In genomic region chr10:34305189-34305588, GRCh38 we compare ENCODE assay signal across 9 cellular contexts.
DNase-seq lines count a peak whose midpoint lies in the region; ATAC-seq and TF ChIP-seq lines count a peak whose summit lies in the region.
"Had no signal": no experiment of that assay in that cellular context is flagged by ENCODE, and none has a peak within 500 bp of the region (broad histone marks: within the 10 kb centered on the region; RNA-seq: fewer than 3 reads in every experiment).

No MANE protein-coding gene starts in this region.

- no peak overlapping the region for H3K27ac Mint-ChIP-seq in Calu3 (ENCODE audit: unreplicated experiment)
- H3K27ac Mint-ChIP-seq in CD4-positive, alpha-beta T cell, result no peak overlapping the region
- H3K27ac Mint-ChIP-seq in activated naive CD4-positive, alpha-beta T cell treated with anti-CD3 and anti-CD28 coated beads, Interleukin-2, amount 10 ng/mL, durations not matched to agents 7 days and 5 days, result no peak overlapping the region

- TF ChIP-seq EP300 in tibial nerve (IDR thresholded peaks at IDR 0.05), result no peak

- no TSS peak for BruUV-seq in Calu3 (replicated peaks; lab: Mats Ljungman, UMichigan)

- CTCF ChIA-PET in Calu3 (lab: Charles Lee), result no interaction called here
- CTCF ChIA-PET in CD4-positive, alpha-beta T cell (lab: Charles Lee), result no interaction called here
- CTCF ChIA-PET in activated naive CD4-positive, alpha-beta T cell treated with anti-CD3 and anti-CD28 coated beads, Interleukin-2, amount 10 ng/mL, durations not matched to agents 7 days and 5 days (lab: Charles Lee), result no interaction called here

- H3K9me2 ChIP-seq in Karpas-422 (replicated peaks; ENCODE audit: insufficient read depth, low read length), result no peaks in the 10 kb centered on the region

- H3K36me3 Mint-ChIP-seq in Calu3 (ENCODE audit: insufficient read depth, unreplicated experiment), result peaks cover 4% of the 10 kb centered on the region
- no peaks in the 10 kb centered on the region for H3K36me3 Mint-ChIP-seq in CD4-positive, alpha-beta T cell (ENCODE audit: low read depth)
- H3K36me3 Mint-ChIP-seq in activated naive CD4-positive, alpha-beta T cell treated with anti-CD3 and anti-CD28 coated beads, Interleukin-2, amount 10 ng/mL, durations not matched to agents 7 days and 5 days, result no peaks in the 10 kb centered on the region

- TF ChIP-seq CTCF in Calu3 (IDR thresholded peaks at IDR 0.05; ENCODE audit: unreplicated experiment) (no peak), fibroblast of villous mesenchyme (IDR thresholded peaks at IDR 0.05; ENCODE audit: insufficient read depth, low read depth, low read length) (peak; percentile 39), tibial nerve (IDR thresholded peaks at IDR 0.05) (no peak), left ventricle myocardium inferior (IDR thresholded peaks at IDR 0.05; ENCODE audit: borderline replicate concordance) (no peak)
- TF ChIP-seq CTCF in CD4-positive, alpha-beta T cell (IDR thresholded peaks at IDR 0.05), result no peak

- H3K4me1 ChIP-seq in Karpas-422 (ENCODE audit: low read length), result no peaks in the 10 kb centered on the region
- H3K4me1 ChIP-seq in tibial nerve, result no peaks in the 10 kb centered on the region
- H3K4me1 ChIP-seq in left ventricle myocardium inferior, result no peaks in the 10 kb centered on the region

- H3K9me3 ChIP-seq in Karpas-422 (ENCODE audit: low read length), result no peaks in the 10 kb centered on the region
- H3K9me3 ChIP-seq in tibial nerve, result no peaks in the 10 kb centered on the region
- no peaks in the 10 kb centered on the region for H3K9me3 ChIP-seq in CD4-positive, alpha-beta T cell (ENCODE audit: control insufficient read depth, low read length)
- no peaks in the 10 kb centered on the region for H3K9me3 ChIP-seq in left ventricle myocardium inferior (replicated peaks)

- no peak overlapping the region for H3K4me3 Mint-ChIP-seq in Calu3 (ENCODE audit: low read depth, unreplicated experiment)
- H3K4me3 Mint-ChIP-seq in CD4-positive, alpha-beta T cell, result no peak overlapping the region
- H3K4me3 Mint-ChIP-seq in activated naive CD4-positive, alpha-beta T cell treated with anti-CD3 and anti-CD28 coated beads, Interleukin-2, amount 10 ng/mL, durations not matched to agents 7 days and 5 days, result no peak overlapping the region

- H4K20me1 ChIP-seq in Karpas-422 (ENCODE audit: insufficient read depth, low read depth, low read length), result no peaks in the 10 kb centered on the region

- peak; percentile 93 for ATAC-seq in GM19455 (IDR thresholded peaks at IDR 0.05; ENCODE audit: unreplicated experiment)
- ATAC-seq in CD4-positive, alpha-beta T cell (ENCODE audit: poor library complexity), result no peak

- no peak overlapping the region for H3K9ac ChIP-seq in Karpas-422 (ENCODE audit: low read length)

- no peaks in the 10 kb centered on the region for H3K27me3 Mint-ChIP-seq in Calu3 (ENCODE audit: unreplicated experiment)
- no peaks in the 10 kb centered on the region for H3K27me3 Mint-ChIP-seq in CD4-positive, alpha-beta T cell
- no peaks in the 10 kb centered on the region for H3K27me3 Mint-ChIP-seq in activated naive CD4-positive, alpha-beta T cell treated with anti-CD3 and anti-CD28 coated beads, Interleukin-2, amount 10 ng/mL, durations not matched to agents 7 days and 5 days

- no peaks in the 10 kb centered on the region for H3K27me3 ChIP-seq in Karpas-422 (ENCODE audit: low read length)
- no peaks in the 10 kb centered on the region for H3K27me3 ChIP-seq in tibial nerve
- H3K27me3 ChIP-seq in CD4-positive, alpha-beta T cell (ENCODE audit: control insufficient read depth, insufficient read depth, low read length), result no peaks in the 10 kb centered on the region
- H3K27me3 ChIP-seq in left ventricle myocardium inferior (ENCODE audit: low read depth), result no peaks in the 10 kb centered on the region

- intact Hi-C loops in Calu3 (cut with micrococcal nuclease; ENCODE audit: unreplicated experiment), result no loop called here
- intact Hi-C loops in CD4-positive, alpha-beta T cell (cut with DNase I, micrococcal nuclease), result no loop called here
- intact Hi-C loops in left ventricle myocardium inferior (cut with micrococcal nuclease), result no loop called here

- no peaks in the 10 kb centered on the region for H3K79me2 ChIP-seq in Karpas-422 (ENCODE audit: low read length)

- H2AFZ ChIP-seq in Karpas-422 (ENCODE audit: low read length), result no peak overlapping the region

- H3K4me1 Mint-ChIP-seq in Calu3 (ENCODE audit: low read depth, unreplicated experiment), result no peaks in the 10 kb centered on the region
- H3K4me1 Mint-ChIP-seq in CD4-positive, alpha-beta T cell (ENCODE audit: low read depth), result no peaks in the 10 kb centered on the region
- H3K4me1 Mint-ChIP-seq in activated naive CD4-positive, alpha-beta T cell treated with anti-CD3 and anti-CD28 coated beads, Interleukin-2, amount 10 ng/mL, durations not matched to agents 7 days and 5 days, result no peaks in the 10 kb centered on the region

- H3K9me3 Mint-ChIP-seq in Calu3 (ENCODE audit: low read depth, unreplicated experiment), result no peaks in the 10 kb centered on the region
- no peaks in the 10 kb centered on the region for H3K9me3 Mint-ChIP-seq in CD4-positive, alpha-beta T cell
- H3K9me3 Mint-ChIP-seq in activated naive CD4-positive, alpha-beta T cell treated with anti-CD3 and anti-CD28 coated beads, Interleukin-2, amount 10 ng/mL, durations not matched to agents 7 days and 5 days, result no peaks in the 10 kb centered on the region

- no peak overlapping the region for H3K27ac ChIP-seq in Karpas-422 (ENCODE audit: low read length)
- H3K27ac ChIP-seq in tibial nerve, result no peak overlapping the region
- H3K27ac ChIP-seq in CD4-positive, alpha-beta T cell (ENCODE audit: low read depth, low read length), result no peak overlapping the region
- no peak overlapping the region for H3K27ac ChIP-seq in left ventricle myocardium inferior (replicated peaks)

- POLR2A ChIA-PET in CD4-positive, alpha-beta T cell (lab: Charles Lee), result no interaction called here

- H3K36me3 ChIP-seq in Karpas-422 (ENCODE audit: insufficient read depth, low read length), result no peaks in the 10 kb centered on the region
- peaks cover 0 to 21% (median 0%) of the 10 kb centered on the region in 3 donors for H3K36me3 ChIP-seq in tibial nerve
- no peaks in the 10 kb centered on the region for H3K36me3 ChIP-seq in left ventricle myocardium inferior

- TF ChIP-seq POLR2A in tibial nerve (IDR thresholded peaks at IDR 0.05), result no peak

- H3K4me3 ChIP-seq in Karpas-422 (ENCODE audit: low read length) (no peak overlapping the region), fibroblast of villous mesenchyme (ENCODE audit: low read depth, low read length) (no peak overlapping the region), tibial nerve (no peak overlapping the region), left ventricle myocardium inferior (no peak overlapping the region)

- peak; percentile 67 for DNase-seq in Calu3
- peak; percentile 62 for DNase-seq in Karpas-422
- DNase-seq in fibroblast of villous mesenchyme (ENCODE audit: low read depth), result peak; percentile 83
- DNase-seq in tibial nerve (ENCODE audit: low spot score in 2 of 2), result no peak
- no peak for DNase-seq in CD4-positive, alpha-beta T cell
- no peak for DNase-seq in left ventricle myocardium inferior
- no peak for DNase-seq in activated naive CD4-positive, alpha-beta T cell treated with anti-CD3 and anti-CD28 coated beads, Interleukin-2, amount 10 ng/mL, durations not matched to agents 7 days and 5 days
- DNase-seq: activated effector memory CD4-positive, alpha-beta T cell treated with anti-CD3 and anti-CD28 coated beads, Interleukin-2, amount 50 U/mL, for 16 hours had no signal

- H3K4me2 ChIP-seq in Karpas-422 (ENCODE audit: low read depth, low read length, poor library complexity, severe bottlenecking), result no peak overlapping the region

- 74 to 88% methylated on average over 6 of the region's 6 CpGs for WGBS in tibial nerve, 2 donors

Comparison
In these comparisons a context has a peak if more than half of its experiments do, and no peak if none do; other contexts are left out.
1. DNase-seq: peak in Calu3 (single experiment), Karpas-422 (single experiment) and fibroblast of villous mesenchyme (single experiment); none in tibial nerve (0 of 2), CD4-positive, alpha-beta T cell (0 of 10), left ventricle myocardium inferior (single experiment) and activated naive CD4-positive, alpha-beta T cell treated with anti-CD3 and anti-CD28 coated beads, Interleukin-2, amount 10 ng/mL, durations not matched to agents 7 days and 5 days (single experiment).